Comparison of ENCODE assay signal across 1 cellular context in genomic region chr4:39415678-39416283, GRCh38.
TF ChIP-seq lines count a peak whose summit lies in the region.

No MANE protein-coding gene starts in this region.

TF ChIP-seq in HepG2, 621 proteins besides CTCF, POLR2A, EP300 and RAD21 (continued from another document):
- TF ChIP-seq HNRNPK (IDR thresholded peaks at IDR 0.05; ENCODE audit: low read depth, low read length, poor library complexity, severe bottlenecking), result no peak
